Comparison of ENCODE assay signal across 8 cellular contexts in genomic region chr21:45302082-45303061, GRCh38.
DNase-seq lines count a peak whose midpoint lies in the region; ATAC-seq and TF ChIP-seq lines count a peak whose summit lies in the region.

No MANE protein-coding gene starts in this region.

- no peaks in the 10 kb centered on the region for H3K9me3 Mint-ChIP-seq in stimulated activated naive CD8-positive, alpha-beta T cell treated with anti-CD3 and anti-CD28 coated beads, Interleukin-15, amount 100 ng/mL, for 72 hours

- peak overlapping the region; percentile 22 for H3K9ac ChIP-seq in mucosa of stomach (ENCODE audit: low read length)

- no peaks in the 10 kb centered on the region for H3K36me3 ChIP-seq in mucosa of stomach (ENCODE audit: control insufficient read depth, insufficient read depth, low read length)

- H3K4me3 ChIP-seq in cardiac fibroblast (replicated peaks in 1 of 2; ENCODE audit: low read depth in 2 of 2, low read length in 2 of 2) (no peak overlapping the region), mucosa of stomach (ENCODE audit: low read length) (no peak overlapping the region)

- peak overlapping the region in 1 of 2 donors; percentile 57 for H3K4me3 Mint-ChIP-seq in stimulated activated naive CD8-positive, alpha-beta T cell treated with anti-CD3 and anti-CD28 coated beads, Interleukin-15, amount 100 ng/mL, for 72 hours

- no peaks in the 10 kb centered on the region for H3K4me1 ChIP-seq in mucosa of stomach (ENCODE audit: control insufficient read depth, insufficient read depth, low read length)

- TF ChIP-seq CTCF in cardiac fibroblast (IDR thresholded peaks at IDR 0.05; ENCODE audit: low read depth, low read length): no peak

- peak; percentile 66 to 73 for ATAC-seq in activated CD4-positive, CD25-positive, alpha-beta regulatory T cell treated with anti-CD3 and anti-CD28 coated beads, Interleukin-2, amount 50 U/mL, for 24 hours
- peak; percentile 76 for ATAC-seq in stimulated activated naive CD8-positive, alpha-beta T cell treated with anti-CD3 and anti-CD28 coated beads, Interleukin-15, amount 100 ng/mL, for 72 hours
- ATAC-seq in HG03159 (IDR thresholded peaks at IDR 0.05; ENCODE audit: unreplicated experiment) (no peak), HG03432 (IDR thresholded peaks at IDR 0.05; ENCODE audit: unreplicated experiment) (no peak)

- H3K9me3 ChIP-seq in mucosa of stomach (ENCODE audit: control insufficient read depth, low read length): no peaks in the 10 kb centered on the region

- no peaks in the 10 kb centered on the region for H3K27me3 ChIP-seq in mucosa of stomach (ENCODE audit: control insufficient read depth, insufficient read depth, low read length)

- DNase-seq in cardiac fibroblast (ENCODE audit: low read depth in 2 of 2) (peak; percentile 62 to 77), nucleus accumbens (lab: John Stamatoyannopoulos, UW) (no peak), NCI-H748 treated with DMSO at 0.1 percent for 48 hours (lab: John Stamatoyannopoulos, UW) (no peak)
- DNase-seq in stimulated activated naive CD8-positive, alpha-beta T cell treated with anti-CD3 and anti-CD28 coated beads, Interleukin-15, amount 100 ng/mL, for 72 hours: peak in 1 of 2 donors; percentile 48

- peaks cover 51% of the 10 kb centered on the region for H3K4me1 Mint-ChIP-seq in stimulated activated naive CD8-positive, alpha-beta T cell treated with anti-CD3 and anti-CD28 coated beads, Interleukin-15, amount 100 ng/mL, for 72 hours

- peak overlapping the region; percentile 69 to 96 for H3K27ac Mint-ChIP-seq in stimulated activated naive CD8-positive, alpha-beta T cell treated with anti-CD3 and anti-CD28 coated beads, Interleukin-15, amount 100 ng/mL, for 72 hours

- H3K27me3 Mint-ChIP-seq in stimulated activated naive CD8-positive, alpha-beta T cell treated with anti-CD3 and anti-CD28 coated beads, Interleukin-15, amount 100 ng/mL, for 72 hours: no peaks in the 10 kb centered on the region

Comparison
In these comparisons a context has a peak if more than half of its experiments do, and no peak if none do; other contexts are left out.
1. ATAC-seq: peak in activated CD4-positive, CD25-positive, alpha-beta regulatory T cell treated with anti-CD3 and anti-CD28 coated beads, Interleukin-2, amount 50 U/mL, for 24 hours (2 of 2) and stimulated activated naive CD8-positive, alpha-beta T cell treated with anti-CD3 and anti-CD28 coated beads, Interleukin-15, amount 100 ng/mL, for 72 hours (single experiment); none in HG03159 (single experiment) and HG03432 (single experiment).
2. DNase-seq: peak in cardiac fibroblast (2 of 2); none in nucleus accumbens (0 of 56) and NCI-H748 treated with DMSO at 0.1 percent for 48 hours (single experiment).